15 cellular contexts compared by ENCODE assay signal in the genomic region with DNA sequence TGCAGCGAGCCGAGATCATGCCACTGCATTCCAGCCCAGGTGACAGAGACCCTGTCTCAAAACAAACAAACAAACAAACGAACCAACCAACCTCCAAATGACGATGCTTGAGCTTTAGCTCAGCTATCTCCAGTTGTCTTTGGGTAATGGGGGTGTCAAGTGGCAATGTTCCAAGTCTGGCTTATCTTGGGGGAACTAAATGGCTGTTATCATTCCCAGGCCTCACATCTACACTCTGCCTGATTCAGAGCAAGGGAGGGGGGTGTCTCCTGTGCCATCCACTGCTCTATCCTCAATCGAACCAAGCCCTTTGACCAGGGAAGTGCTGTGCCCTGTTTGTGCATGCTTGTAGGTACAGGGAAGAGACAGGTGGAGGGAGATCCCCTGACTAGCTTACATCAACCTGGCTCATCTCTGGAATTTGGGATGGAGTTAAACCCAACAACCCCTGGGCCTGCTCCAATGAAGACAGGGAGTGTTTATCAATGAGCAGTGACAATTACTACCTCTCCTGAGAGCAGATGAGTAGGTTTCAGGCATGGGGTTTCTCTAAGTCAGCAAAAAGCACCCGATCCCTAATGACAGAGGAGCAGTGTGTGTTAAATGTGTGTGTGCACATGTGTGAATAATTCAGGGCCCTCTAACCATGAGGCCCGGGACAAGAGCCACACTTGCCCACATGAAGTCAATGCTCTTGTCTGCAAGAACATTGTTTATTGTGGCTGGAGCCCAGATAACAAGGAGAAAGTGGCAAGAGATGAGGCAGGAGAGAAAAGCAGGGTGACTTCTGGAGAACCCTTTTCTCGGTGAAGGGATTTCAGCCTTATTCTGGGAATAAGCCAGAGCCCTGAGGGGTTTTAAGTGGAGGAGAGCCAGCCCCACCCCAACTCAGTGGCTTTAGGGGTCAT. TPM values are rescaled to one million over a fixed set of nuclear protein-coding genes. Genes with fewer than 3 reads are reported as not detected.
DNase-seq lines count a peak whose midpoint lies in the region; ATAC-seq and TF ChIP-seq lines count a peak whose summit lies in the region.
"Had no signal": no experiment of that assay in that cellular context is flagged by ENCODE, and none has a peak within 500 bp of the region (broad histone marks: within the 10 kb centered on the region; RNA-seq: fewer than 3 reads in every experiment).

No MANE protein-coding gene starts in this region.

- no peaks in the 10 kb centered on the region for H3K27me3 Mint-ChIP-seq in activated CD4-positive, alpha-beta T cell treated with anti-CD3 and anti-CD28 coated beads for 36 hours
- no peaks in the 10 kb centered on the region for H3K27me3 Mint-ChIP-seq in activated naive CD8-positive, alpha-beta T cell treated with anti-CD3 and anti-CD28 coated beads, Interleukin-2, amount 50 U/mL, for 24 hours
- peaks cover 5% of the 10 kb centered on the region for H3K27me3 Mint-ChIP-seq in neural progenitor cell (ENCODE audit: insufficient read depth, low read depth)

- DNase-seq in activated CD4-positive, alpha-beta T cell treated with anti-CD3 and anti-CD28 coated beads for 36 hours: no peak
- DNase-seq in activated CD4-positive, alpha-beta T cell treated with anti-CD3 and anti-CD28 coated beads, Interleukin-2, amount 50 U/mL, for 1 hour: no peak
- DNase-seq in activated naive CD8-positive, alpha-beta T cell treated with anti-CD3 and anti-CD28 coated beads, Interleukin-2, amount 50 U/mL, for 24 hours: no peak
- DNase-seq in neural progenitor cell (ENCODE audit: low spot score): no peak
- no peak for DNase-seq in retina
- DNase-seq: body of pancreas, DMS153, endodermal cell, left ventricle myocardium superior, occipital lobe, T1000 had no signal

- H2AFZ ChIP-seq in OCI-LY1 (ENCODE audit: low read length) (peak overlapping the region; percentile 95; the same call in 1 of the 2 replicates), neural progenitor cell (replicated peaks) (no peak overlapping the region)

- no peaks in the 10 kb centered on the region for H3K36me3 Mint-ChIP-seq in activated CD4-positive, alpha-beta T cell treated with anti-CD3 and anti-CD28 coated beads for 36 hours (ENCODE audit: low read depth)
- H3K36me3 Mint-ChIP-seq in activated naive CD8-positive, alpha-beta T cell treated with anti-CD3 and anti-CD28 coated beads, Interleukin-2, amount 50 U/mL, for 24 hours (ENCODE audit: low read depth): no peaks in the 10 kb centered on the region
- H3K36me3 Mint-ChIP-seq in neural progenitor cell: no peaks in the 10 kb centered on the region

- no peak for TF ChIP-seq CTCF in OCI-LY1 (IDR thresholded peaks at IDR 0.05; ENCODE audit: low read length)
- no peak for TF ChIP-seq CTCF in neural progenitor cell (IDR thresholded peaks at IDR 0.05)

- H4K20me1 ChIP-seq in OCI-LY1 (ENCODE audit: insufficient read depth, low read length) (no peaks in the 10 kb centered on the region), neural progenitor cell (ENCODE audit: low read depth) (no peaks in the 10 kb centered on the region)

- H3F3A ChIP-seq in OCI-LY1 (ENCODE audit: insufficient read depth, low read length) (no peaks in the 10 kb centered on the region), neural progenitor cell (ENCODE audit: low read depth) (no peaks in the 10 kb centered on the region)

- H3K9me3 ChIP-seq in OCI-LY1 (ENCODE audit: low read length) (no peaks in the 10 kb centered on the region), neural progenitor cell (ENCODE audit: low read depth) (no peaks in the 10 kb centered on the region)
- H3K9me3 ChIP-seq: body of pancreas, thoracic aorta had no signal

- no peaks in the 10 kb centered on the region for H3K9me2 ChIP-seq in OCI-LY1 (ENCODE audit: low read depth, low read length)

- no peak overlapping the region for H3K9ac ChIP-seq in OCI-LY1 (ENCODE audit: low read length)
- no peak overlapping the region for H3K9ac ChIP-seq in neural progenitor cell

- H3K4me1 ChIP-seq in OCI-LY1 (ENCODE audit: insufficient read depth, low read length, severe bottlenecking) (peaks cover 18% of the 10 kb centered on the region), neural progenitor cell (no peaks in the 10 kb centered on the region)
- H3K4me1 ChIP-seq: body of pancreas had no signal

- peak overlapping the region; percentile 95 for H3K27ac Mint-ChIP-seq in activated CD4-positive, alpha-beta T cell treated with anti-CD3 and anti-CD28 coated beads for 36 hours
- peak overlapping the region; percentile 93 for H3K27ac Mint-ChIP-seq in activated naive CD8-positive, alpha-beta T cell treated with anti-CD3 and anti-CD28 coated beads, Interleukin-2, amount 50 U/mL, for 24 hours
- H3K27ac Mint-ChIP-seq in neural progenitor cell: no peak overlapping the region
- H3K27ac Mint-ChIP-seq: endodermal cell had no signal

- H3K4me3 Mint-ChIP-seq in activated CD4-positive, alpha-beta T cell treated with anti-CD3 and anti-CD28 coated beads for 36 hours: peak overlapping the region; percentile 55
- peak overlapping the region; percentile 59 for H3K4me3 Mint-ChIP-seq in activated naive CD8-positive, alpha-beta T cell treated with anti-CD3 and anti-CD28 coated beads, Interleukin-2, amount 50 U/mL, for 24 hours
- H3K4me3 Mint-ChIP-seq in neural progenitor cell: peak overlapping the region; percentile 34
- H3K4me3 Mint-ChIP-seq: endodermal cell had no signal

- intact Hi-C loops in activated CD4-positive, alpha-beta T cell treated with anti-CD3 and anti-CD28 coated beads for 36 hours (cut with DNase I, micrococcal nuclease): no loop called here

- H3K4me3 ChIP-seq in OCI-LY1 (ENCODE audit: low read depth, low read length, poor library complexity, severe bottlenecking) (no peak overlapping the region), neural progenitor cell (no peak overlapping the region)
- H3K4me3 ChIP-seq: body of pancreas had no signal

- no peaks in the 10 kb centered on the region for H3K79me2 ChIP-seq in OCI-LY1 (ENCODE audit: insufficient read depth, low read length)
- H3K79me2 ChIP-seq in neural progenitor cell (ENCODE audit: low read depth): no peaks in the 10 kb centered on the region

- H3K4me2 ChIP-seq in OCI-LY1 (ENCODE audit: low read length): no peak overlapping the region
- H3K4me2 ChIP-seq in neural progenitor cell: no peak overlapping the region

- peaks cover 31% of the 10 kb centered on the region for H3K4me1 Mint-ChIP-seq in activated CD4-positive, alpha-beta T cell treated with anti-CD3 and anti-CD28 coated beads for 36 hours
- H3K4me1 Mint-ChIP-seq in activated naive CD8-positive, alpha-beta T cell treated with anti-CD3 and anti-CD28 coated beads, Interleukin-2, amount 50 U/mL, for 24 hours: peaks cover 42% of the 10 kb centered on the region
- no peaks in the 10 kb centered on the region for H3K4me1 Mint-ChIP-seq in neural progenitor cell

- CTCF ChIA-PET in activated CD4-positive, alpha-beta T cell treated with anti-CD3 and anti-CD28 coated beads for 36 hours (lab: Charles Lee): interaction anchor here (0.5 to 2.9 kb wide), 6 partner anchors 32 to 281 kb away, joined by 3 to 15 read pairs (median 3); partner anchors contain the start of gene ATP8B2

- POLR2A ChIA-PET in activated CD4-positive, alpha-beta T cell treated with anti-CD3 and anti-CD28 coated beads for 36 hours (lab: Charles Lee): interaction anchor here (0.5 to 1.3 kb wide), 2 partner anchors 19 to 55 kb away, joined by 4 read pairs; no protein-coding TSS in a partner anchor

- no peaks in the 10 kb centered on the region; the same call in 1 of the 2 replicates for H3K27me3 ChIP-seq in OCI-LY1 (ENCODE audit: insufficient read depth, low read length)
- no peaks in the 10 kb centered on the region for H3K27me3 ChIP-seq in neural progenitor cell
- H3K27me3 ChIP-seq: body of pancreas had no signal

- H3K27ac ChIP-seq in OCI-LY1 (ENCODE audit: low read depth, low read length, poor library complexity, severe bottlenecking) (no peak overlapping the region), neural progenitor cell (no peak overlapping the region)
- H3K27ac ChIP-seq: body of pancreas, thoracic aorta had no signal

- no peaks in the 10 kb centered on the region for H3K9me3 Mint-ChIP-seq in activated CD4-positive, alpha-beta T cell treated with anti-CD3 and anti-CD28 coated beads for 36 hours (ENCODE audit: low read depth)
- no peaks in the 10 kb centered on the region for H3K9me3 Mint-ChIP-seq in activated naive CD8-positive, alpha-beta T cell treated with anti-CD3 and anti-CD28 coated beads, Interleukin-2, amount 50 U/mL, for 24 hours
- H3K9me3 Mint-ChIP-seq in neural progenitor cell: no peaks in the 10 kb centered on the region

- H3K36me3 ChIP-seq in OCI-LY1 (ENCODE audit: insufficient read depth, low read length) (no peaks in the 10 kb centered on the region), neural progenitor cell (no peaks in the 10 kb centered on the region)
- H3K36me3 ChIP-seq: thoracic aorta had no signal

- ATAC-seq in activated CD4-positive, alpha-beta T cell treated with anti-CD3 and anti-CD28 coated beads for 36 hours: no peak
- ATAC-seq in activated naive CD8-positive, alpha-beta T cell treated with anti-CD3 and anti-CD28 coated beads, Interleukin-2, amount 50 U/mL, for 24 hours: no peak
- ATAC-seq in HG02852 (IDR thresholded peaks at IDR 0.05; ENCODE audit: unreplicated experiment): no peak
- ATAC-seq in HG02981 (IDR thresholded peaks at IDR 0.05; ENCODE audit: unreplicated experiment): no peak
- ATAC-seq: body of pancreas had no signal

RNA-seq across cellular contexts. Expression of gene IL6R, which starts 20.2 kb away (rescaled TPM):
- 10 to 100 TPM; 13.1 to 14.0 TPM for total RNA-seq in activated CD4-positive, alpha-beta T cell treated with anti-CD3 and anti-CD28 coated beads for 36 hours
- 0.09 TPM in 1 of 2 replicates, not detected in the other for total RNA-seq in neural progenitor cell (ENCODE audit: low replicate concordance)

RNA-seq across cellular contexts. Expression of gene ATP8B2, which starts 59.6 kb away (rescaled TPM):
- total RNA-seq in activated CD4-positive, alpha-beta T cell treated with anti-CD3 and anti-CD28 coated beads for 36 hours: 10 to 100 TPM; 48.2 TPM
- total RNA-seq in neural progenitor cell (ENCODE audit: low replicate concordance): 41.6 and 63.4 TPM in 2 replicates

Comparison
In these comparisons a context has a peak if more than half of its experiments do, and no peak if none do; other contexts are left out.
1. RNA of gene IL6R, which starts 20.2 kb away (total RNA-seq): 13.1 to 14.0 TPM in activated CD4-positive, alpha-beta T cell treated with anti-CD3 and anti-CD28 coated beads for 36 hours; 0.09 TPM in neural progenitor cell; every median in the first group is over 10 times any median in the second.
2. Peak in every context shown above with its lines, with median percentiles within 50 percentile points of each other: H3K4me3 Mint-ChIP-seq.